Comparison of ENCODE assay signal across 9 cellular contexts in genomic region chr14:19679863-19680262, GRCh38. TPM values are rescaled to one million over a fixed set of nuclear protein-coding genes. Genes with fewer than 3 reads are reported as not detected.
"Had no signal": no experiment of that assay in that cellular context is flagged by ENCODE, and none has a peak within 500 bp of the region (broad histone marks: within the 10 kb centered on the region; RNA-seq: fewer than 3 reads in every experiment).

No MANE protein-coding gene starts in this region.

RNA-seq across cellular contexts. Expression of gene OR11H2, which starts 33.8 kb away (rescaled TPM):
- total RNA-seq: LHCN-M2, MCF 10A, OCI-LY7, PC-9, Peyer's patch, Right ventricle myocardium superior, RPMI7951, SJSA1 had no signal
- polyA plus RNA-seq: IgD-negative memory B cell had no signal
